Comparison of ENCODE assay signal across 2 cellular contexts in the genomic region with DNA sequence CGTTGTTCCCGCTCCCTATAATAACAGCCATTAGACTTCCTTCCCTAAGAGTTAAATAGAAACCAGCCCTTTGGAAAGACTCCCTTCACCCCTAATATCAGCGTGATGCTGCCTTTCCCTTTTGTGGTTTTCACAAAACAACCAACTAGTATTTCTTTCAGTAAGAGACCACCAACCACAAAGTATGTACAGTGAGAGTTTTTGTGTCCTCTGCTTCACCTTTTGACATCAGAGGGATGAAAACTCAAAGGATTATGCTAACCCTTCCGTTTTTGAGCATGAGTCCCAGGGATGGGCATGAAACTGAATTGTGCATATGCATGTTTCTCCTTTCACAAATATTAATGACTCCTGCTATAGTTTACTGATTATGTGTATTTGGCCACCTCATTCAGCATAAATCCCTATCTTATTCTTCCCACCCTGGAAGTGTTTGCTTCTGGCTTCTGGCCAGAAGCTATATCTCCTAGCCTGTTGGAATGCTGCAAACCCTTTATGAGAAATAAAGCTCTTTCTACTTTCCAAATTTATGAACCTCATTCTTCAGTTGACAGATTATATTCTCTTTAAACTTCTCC.
TF ChIP-seq lines count a peak whose summit lies in the region.

No MANE protein-coding gene starts in this region.

TF ChIP-seq in Ishikawa, 13 proteins besides CTCF, POLR2A, EP300 and RAD21:
- TF ChIP-seq FOXM1 (IDR thresholded peaks at IDR 0.05; ENCODE audit: borderline replicate concordance, low read depth) (no peak), YY1 (IDR thresholded peaks at IDR 0.05; ENCODE audit: low read depth) (no peak), TEAD4 (IDR thresholded peaks at IDR 0.05) (no peak), MAX (IDR thresholded peaks at IDR 0.05) (no peak), EGR1 (IDR thresholded peaks at IDR 0.05) (no peak), NFIC (IDR thresholded peaks at IDR 0.05) (peak; percentile 44), ZBTB7A (IDR thresholded peaks at IDR 0.05; ENCODE audit: low read depth) (no peak), USF1 (IDR thresholded peaks at IDR 0.05) (no peak)
TF ChIP-seq in Ishikawa: peak in this region for 1.

TF ChIP-seq in K562, 482 proteins besides CTCF, POLR2A, EP300 and RAD21:
- TF ChIP-seq DLX4 (CRISPR knock-in tag; IDR thresholded peaks at IDR 0.05) (no peak), NFIC (IDR thresholded peaks at IDR 0.05) (peak; percentile 76)
